ENCODE assay signal across 10 cellular contexts in the genomic region with DNA sequence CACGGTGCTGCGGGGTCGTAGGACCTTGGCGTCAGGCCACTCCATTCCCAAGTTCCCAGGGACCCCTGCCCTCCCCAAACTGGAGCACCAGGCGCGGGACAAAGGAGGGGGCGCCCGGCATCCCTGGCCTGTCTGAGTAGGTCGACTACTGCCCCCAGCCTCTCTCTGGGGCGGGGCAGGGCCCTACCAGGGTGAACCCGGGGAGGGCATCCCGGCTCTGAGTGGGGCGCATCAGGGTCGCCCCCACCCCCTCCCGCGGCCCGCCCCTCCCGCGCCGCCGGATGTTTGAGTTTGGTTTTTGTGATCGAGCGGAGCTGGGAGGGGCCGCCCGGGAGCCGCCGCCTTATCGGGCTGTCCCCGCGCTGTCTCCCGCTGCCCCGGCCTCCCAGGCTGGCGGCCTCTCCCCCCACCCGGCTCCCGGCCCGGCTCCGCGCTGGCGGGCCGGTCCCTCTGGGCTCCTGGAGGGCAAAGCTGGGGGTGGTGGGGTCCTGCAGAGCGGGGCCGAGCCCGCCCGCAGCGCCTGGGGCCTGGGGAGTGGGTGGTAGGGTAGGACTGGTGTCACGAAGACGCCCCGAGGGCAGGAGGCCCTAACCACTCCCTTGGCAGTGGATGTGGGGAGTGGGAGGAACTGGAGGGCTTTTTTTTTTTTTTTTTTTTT. TPM values are rescaled to one million over a fixed set of nuclear protein-coding genes. Genes with fewer than 3 reads are reported as not detected.
DNase-seq lines count a peak whose midpoint lies in the region; ATAC-seq and TF ChIP-seq lines count a peak whose summit lies in the region.
"Had no signal": no experiment of that assay in that cellular context is flagged by ENCODE, and none has a peak within 500 bp of the region (broad histone marks: within the 10 kb centered on the region; RNA-seq: fewer than 3 reads in every experiment).

No MANE protein-coding gene starts in this region.

- H3K27ac ChIP-seq in ACC112 (ENCODE audit: low read depth, low read length) (no peak overlapping the region), OCI-LY7 (ENCODE audit: low read depth, low read length, poor library complexity, severe bottlenecking) (no peak overlapping the region)
- H3K27ac ChIP-seq in effector memory CD4-positive, alpha-beta T cell (ENCODE audit: insufficient read depth, low read length, poor library complexity, severe bottlenecking) = no peak overlapping the region
- H3K27ac ChIP-seq: HL-60 had no signal

- peak overlapping the region; percentile 65 for H3K9ac ChIP-seq in NT2/D1 (ENCODE audit: insufficient read length, low read depth)

- no TSS peak for BruUV-seq in OCI-LY7 (replicated peaks; lab: Mats Ljungman, UMichigan)

- H3K4me1 ChIP-seq in ACC112 (ENCODE audit: control insufficient read depth, insufficient read depth, low read length, unreplicated experiment) (peaks cover 10% of the 10 kb centered on the region), NT2/D1 (ENCODE audit: insufficient read depth, insufficient read length) (peaks cover 33% of the 10 kb centered on the region), mucosa of descending colon (ENCODE audit: low read depth) (peaks cover 7% of the 10 kb centered on the region), OCI-LY7 (ENCODE audit: insufficient read depth, low read length, poor library complexity, severe bottlenecking) (no peaks in the 10 kb centered on the region)
- H3K4me1 ChIP-seq in effector memory CD4-positive, alpha-beta T cell (ENCODE audit: control insufficient read depth, insufficient read depth, low read length, poor library complexity, severe bottlenecking) = no peaks in the 10 kb centered on the region

- no peak for TF ChIP-seq CTCF in mucosa of descending colon (IDR thresholded peaks at IDR 0.05)
- TF ChIP-seq CTCF in OCI-LY7 (conservative IDR thresholded peaks at IDR 0.05; ENCODE audit: low read length) = no peak

- H3K9me2 ChIP-seq in OCI-LY7 (ENCODE audit: insufficient read depth, low read length) = no peaks in the 10 kb centered on the region

- CTCF ChIA-PET in OCI-LY7 (lab: Charles Lee; ENCODE audit: unreplicated experiment) = no interaction called here

- peak overlapping the region; percentile 75 for H2AFZ ChIP-seq in ACC112 (ENCODE audit: low read length, unreplicated experiment)
- no peak overlapping the region for H2AFZ ChIP-seq in OCI-LY7 (ENCODE audit: low read length)

- intact Hi-C loops in mucosa of descending colon (cut with DNase I, micrococcal nuclease) (no loop called here), OCI-LY7 (cut with micrococcal nuclease; ENCODE audit: unreplicated experiment) (no loop called here)

- POLR2A ChIA-PET in OCI-LY7 (lab: Charles Lee) = no interaction called here

- H3K79me2 ChIP-seq in ACC112 (ENCODE audit: control insufficient read depth, insufficient read depth, low read length, unreplicated experiment) (no peaks in the 10 kb centered on the region), OCI-LY7 (ENCODE audit: insufficient read depth, low read depth, low read length) (no peaks in the 10 kb centered on the region)

- no peak for DNase-seq in NT2/D1 (ENCODE audit: low read depth, low spot score)
- no peak for DNase-seq in effector memory CD4-positive, alpha-beta T cell
- peak in 1 of 3 donors; percentile 46 for DNase-seq in mucosa of descending colon
- no peak for DNase-seq in hypothalamus (lab: John Stamatoyannopoulos, UW)
- no peak for DNase-seq in OCI-LY7 (ENCODE audit: low spot score)
- DNase-seq: Caco-2 had no signal

- H3K36me3 ChIP-seq in ACC112 (ENCODE audit: insufficient read depth, low read length) (no peaks in the 10 kb centered on the region), NT2/D1 (ENCODE audit: insufficient read depth, insufficient read length, low read length) (no peaks in the 10 kb centered on the region), mucosa of descending colon (ENCODE audit: low read depth) (no peaks in the 10 kb centered on the region), OCI-LY7 (ENCODE audit: insufficient read depth, low read length) (no peaks in the 10 kb centered on the region)
- H3K36me3 ChIP-seq in effector memory CD4-positive, alpha-beta T cell (ENCODE audit: control insufficient read depth, insufficient read depth, low read length) = no peaks in the 10 kb centered on the region

- H3K9me3 ChIP-seq in NT2/D1 (ENCODE audit: insufficient read depth, low read length) (no peaks in the 10 kb centered on the region), mucosa of descending colon (no peaks in the 10 kb centered on the region), OCI-LY7 (ENCODE audit: low read length) (no peaks in the 10 kb centered on the region)
- no peaks in the 10 kb centered on the region for H3K9me3 ChIP-seq in effector memory CD4-positive, alpha-beta T cell (ENCODE audit: control insufficient read depth, low read length)
- H3K9me3 ChIP-seq: Caco-2 had no signal

- H3K4me3 ChIP-seq in ACC112 (ENCODE audit: low read depth, low read length) (peak overlapping the region; percentile 47), NT2/D1 (ENCODE audit: insufficient read length, low read depth) (no peak overlapping the region), mucosa of descending colon (no peak overlapping the region), OCI-LY7 (ENCODE audit: low read depth, low read length, poor library complexity, severe bottlenecking) (no peak overlapping the region)
- peak overlapping the region; percentile 22 for H3K4me3 ChIP-seq in effector memory CD4-positive, alpha-beta T cell (ENCODE audit: insufficient read depth, low read depth, low read length, poor library complexity, severe bottlenecking)

- ATAC-seq in mucosa of descending colon (peak; percentile 60), GM21619 (IDR thresholded peaks at IDR 0.05; ENCODE audit: unreplicated experiment) (no peak), GM18858 (IDR thresholded peaks at IDR 0.05; ENCODE audit: unreplicated experiment) (no peak)

- no peaks in the 10 kb centered on the region for H4K20me1 ChIP-seq in OCI-LY7 (ENCODE audit: insufficient read depth, low read length)

- H3K27me3 ChIP-seq in ACC112 (ENCODE audit: insufficient read depth, low read length) (no peaks in the 10 kb centered on the region), NT2/D1 (ENCODE audit: insufficient read depth, insufficient read length) (no peaks in the 10 kb centered on the region)
- no peaks in the 10 kb centered on the region for H3K27me3 ChIP-seq in effector memory CD4-positive, alpha-beta T cell (replicated peaks; ENCODE audit: control insufficient read depth, insufficient read depth, low read length, poor library complexity, severe bottlenecking)

- no peak overlapping the region for H3K4me2 ChIP-seq in OCI-LY7 (ENCODE audit: low read length)

RNA-seq across cellular contexts. Expression of a gene that starts 47.2 kb away (rescaled TPM):
- total RNA-seq in mucosa of descending colon (10 to 100 TPM; 11.5 to 18.5 (median 12.8) TPM), OCI-LY7 (2022) (11.8 and 14.6 TPM in 2 replicates)
- 15.3 and 16.1 TPM in 2 replicates for total RNA-seq in OCI-LY7 (2014; rRNA removed; shearing (Covaris generic))

Comparison
In these comparisons a context has a peak if more than half of its experiments do, and no peak if none do; other contexts are left out.
1. H3K4me3 ChIP-seq: peak in ACC112 (single experiment) and effector memory CD4-positive, alpha-beta T cell (single experiment); none in NT2/D1 (single experiment), mucosa of descending colon (single experiment) and OCI-LY7 (single experiment).